ENCODE assay signal across 15 cellular contexts in genomic region chr3:112072387-112073060, GRCh38. TPM values are rescaled to one million over a fixed set of nuclear protein-coding genes. Genes with fewer than 3 reads are reported as not detected.
A peak's percentile ranks its signal among the peaks of the same experiment; 100 is the strongest.
DNase-seq lines count a peak whose midpoint lies in the region; ATAC-seq and TF ChIP-seq lines count a peak whose summit lies in the region.
"Not testable (repeated sequence)": the region's sequence is repeated elsewhere in the genome, so short reads cannot be mapped to it uniquely, and the experiment has no call there.
"Had no signal": no experiment of that assay in that cellular context is flagged by ENCODE, and none has a peak within 500 bp of the region (broad histone marks: within the 10 kb centered on the region; RNA-seq: fewer than 3 reads in every experiment).

No MANE protein-coding gene starts in this region.

- H3K27me3 ChIP-seq in spleen (replicated peaks in 1 of 7) = peaks cover 0 to 14% (median 0%) of the 10 kb centered on the region in 7 donors

- H3K4me3 ChIP-seq in spleen = peak overlapping the region in 1 of 8 donors; percentile 24

- ATAC-seq in activated CD8-positive, alpha-beta memory T cell treated with anti-CD3 and anti-CD28 coated beads, Interleukin-2, amount 10 ng/mL, durations not matched to agents 7 days and 5 days = peak; percentile 60
- ATAC-seq in central memory CD8-positive, alpha-beta T cell (replicated peaks; ENCODE audit: extremely low read depth, poor library complexity, severe bottlenecking) = peak; percentile 32

- H3K4me3 Mint-ChIP-seq in activated CD8-positive, alpha-beta memory T cell treated with anti-CD3 and anti-CD28 coated beads, Interleukin-2, amount 10 ng/mL, durations not matched to agents 7 days and 5 days = not testable (repeated sequence)
- H3K4me3 Mint-ChIP-seq in central memory CD8-positive, alpha-beta T cell = peak overlapping the region; percentile 58

- H3K4me1 Mint-ChIP-seq in activated CD8-positive, alpha-beta memory T cell treated with anti-CD3 and anti-CD28 coated beads, Interleukin-2, amount 10 ng/mL, durations not matched to agents 7 days and 5 days = peaks cover 23% of the 10 kb centered on the region
- H3K4me1 Mint-ChIP-seq in central memory CD8-positive, alpha-beta T cell = not testable (repeated sequence)

- DNase-seq in NCI-H69 (lab: John Stamatoyannopoulos, UW) (peak; percentile 40), spleen (peak; percentile 76)
- peak; percentile 49 for DNase-seq in activated CD4-positive, alpha-beta T cell treated with anti-CD3 and anti-CD28 coated beads for 1 hour
- DNase-seq in activated CD8-positive, alpha-beta memory T cell treated with anti-CD3 and anti-CD28 coated beads, Interleukin-2, amount 10 ng/mL, durations not matched to agents 7 days and 5 days = peak; percentile 79
- peak; percentile 75 for DNase-seq in activated effector memory CD4-positive, alpha-beta T cell treated with Interleukin-2 at 50 U/mL for 16 hours
- peak; percentile 17 to 27 for DNase-seq in central memory CD8-positive, alpha-beta T cell (ENCODE audit: low spot score in 2 of 2)
- DNase-seq in stimulated activated CD8-positive, alpha-beta memory T cell treated with anti-CD3 and anti-CD28 coated beads, Interleukin-2, amount 100 ng/mL, for 1 hour (ENCODE audit: low read depth in 2 of 2) = peak; percentile 16 to 29

- not testable (repeated sequence) for H3K9me3 ChIP-seq in spleen

- CTCF ChIA-PET in activated CD8-positive, alpha-beta memory T cell treated with anti-CD3 and anti-CD28 coated beads, Interleukin-2, amount 10 ng/mL, durations not matched to agents 7 days and 5 days (lab: Charles Lee) = interaction anchor here (0.7 to 1.0 kb wide), 2 partner anchors 59 to 1347 kb away, joined by 3 read pairs; no protein-coding TSS in a partner anchor

- H3K36me3 ChIP-seq in spleen = not testable (repeated sequence)

- H3K27ac Mint-ChIP-seq in activated CD8-positive, alpha-beta memory T cell treated with anti-CD3 and anti-CD28 coated beads, Interleukin-2, amount 10 ng/mL, durations not matched to agents 7 days and 5 days = peak overlapping the region; percentile 66
- H3K27ac Mint-ChIP-seq in central memory CD8-positive, alpha-beta T cell (ENCODE audit: low read depth) = not testable (repeated sequence)

- H3K36me3 Mint-ChIP-seq in activated CD8-positive, alpha-beta memory T cell treated with anti-CD3 and anti-CD28 coated beads, Interleukin-2, amount 10 ng/mL, durations not matched to agents 7 days and 5 days; central memory CD8-positive, alpha-beta T cell (ENCODE audit: insufficient read depth): not testable (repeated sequence)

- H3K9me3 Mint-ChIP-seq in activated CD8-positive, alpha-beta memory T cell treated with anti-CD3 and anti-CD28 coated beads, Interleukin-2, amount 10 ng/mL, durations not matched to agents 7 days and 5 days (ENCODE audit: low read depth); central memory CD8-positive, alpha-beta T cell: not testable (repeated sequence)

- peak overlapping the region in 1 of 8 donors; percentile 58 for H3K27ac ChIP-seq in spleen

- WGBS in spleen, 5 donors = 77 to 90% (median 83%) methylated on average over 7 to 8 of the region's 8 CpGs

- TF ChIP-seq POLR2A in spleen (IDR thresholded peaks at IDR 0.05) = not testable (repeated sequence)

- H3K27me3 Mint-ChIP-seq in activated CD8-positive, alpha-beta memory T cell treated with anti-CD3 and anti-CD28 coated beads, Interleukin-2, amount 10 ng/mL, durations not matched to agents 7 days and 5 days = not testable (repeated sequence)
- peaks cover 44% of the 10 kb centered on the region for H3K27me3 Mint-ChIP-seq in central memory CD8-positive, alpha-beta T cell

- not testable (repeated sequence) for H3K4me1 ChIP-seq in spleen

- not testable (repeated sequence) for TF ChIP-seq CTCF in spleen (IDR thresholded peaks at IDR 0.05 in 8 of 11, conservative IDR thresholded peaks at IDR 0.05 in 3 of 11)

- intact Hi-C loops in spleen (cut with DNase I; ENCODE audit: low total_unique reads) = not testable (repeated sequence)

RNA-seq across cellular contexts. Expression of gene C3orf52, which starts 13.7 kb away (rescaled TPM):
- 1 to 10 TPM; 2.4 to 2.6 TPM for total RNA-seq in activated CD8-positive, alpha-beta memory T cell treated with anti-CD3 and anti-CD28 coated beads, Interleukin-2, amount 10 ng/mL, durations not matched to agents 7 days and 5 days
- 1 to 10 TPM in 5 of 7 donors, under 1 TPM in 2; 0.74 to 3.9 (median 1.5) TPM for total RNA-seq in spleen
- polyA plus RNA-seq in spleen = under 1 TPM; 0.26 to 0.55 (median 0.33) TPM

RNA-seq across cellular contexts. Expression of gene TMPRSS7, which starts 38.0 kb away (rescaled TPM):
- not detected for total RNA-seq in activated CD8-positive, alpha-beta memory T cell treated with anti-CD3 and anti-CD28 coated beads, Interleukin-2, amount 10 ng/mL, durations not matched to agents 7 days and 5 days
- not detected for total RNA-seq in spleen
- not detected for polyA plus RNA-seq in spleen
- total RNA-seq: endodermal cell, H9, heart left ventricle, RPMI7951, sciatic nerve, thoracic aorta had no signal
- polyA plus RNA-seq: heart left ventricle, immature natural killer cell, pancreas had no signal

Comparison
In these comparisons a context has a peak if more than half of its experiments do, and no peak if none do; other contexts are left out.
1. DNase-seq: peak in every context shown above with its lines; median percentile 79 in activated CD8-positive, alpha-beta memory T cell treated with anti-CD3 and anti-CD28 coated beads, Interleukin-2, amount 10 ng/mL, durations not matched to agents 7 days and 5 days; 76 in spleen; 75 in activated effector memory CD4-positive, alpha-beta T cell treated with Interleukin-2 at 50 U/mL for 16 hours; 49 in activated CD4-positive, alpha-beta T cell treated with anti-CD3 and anti-CD28 coated beads for 1 hour; 40 in NCI-H69; 22 in stimulated activated CD8-positive, alpha-beta memory T cell treated with anti-CD3 and anti-CD28 coated beads, Interleukin-2, amount 100 ng/mL, for 1 hour; 22 in central memory CD8-positive, alpha-beta T cell.